Comparison of ENCODE assay signal across 8 cellular contexts in the genomic region with DNA sequence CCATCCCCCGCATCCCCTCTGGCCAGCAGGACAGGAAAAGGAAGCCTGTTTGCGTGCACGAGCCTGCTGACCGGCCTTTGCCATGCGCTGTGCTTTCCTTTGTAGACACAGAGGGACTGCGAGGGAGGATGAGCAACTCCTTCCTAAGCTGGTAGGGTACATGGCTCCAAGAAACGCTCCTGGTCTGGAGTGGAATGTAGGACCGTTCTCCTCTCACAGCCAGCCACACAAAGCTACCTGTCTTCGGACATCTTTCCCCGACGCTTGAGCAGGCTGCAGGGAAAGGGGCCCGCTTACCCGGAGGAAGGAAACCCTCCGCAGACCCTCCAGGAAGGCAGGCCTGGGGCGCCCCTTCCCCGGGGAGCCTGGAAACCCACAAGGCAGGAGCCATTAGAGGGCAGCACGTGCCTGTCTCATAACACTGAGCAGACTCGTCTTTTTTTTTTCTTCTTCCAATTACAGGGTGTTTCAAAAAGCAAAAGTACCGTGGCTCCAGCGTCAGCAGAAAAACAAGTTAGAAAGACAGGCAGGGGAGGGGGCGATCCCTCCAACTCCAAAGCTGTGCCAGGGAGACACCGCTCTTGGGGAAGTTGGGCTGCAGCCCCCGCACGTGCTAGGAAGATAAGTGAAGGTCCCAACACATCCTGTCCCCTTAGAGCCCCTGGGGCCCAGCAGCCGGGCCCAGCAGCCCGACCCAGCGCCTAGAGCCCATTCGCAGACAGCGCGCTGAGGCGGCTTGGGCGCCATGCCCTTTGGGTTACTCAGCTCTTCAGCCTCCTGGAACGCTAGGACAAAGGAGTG.
DNase-seq lines count a peak whose midpoint lies in the region; ATAC-seq and TF ChIP-seq lines count a peak whose summit lies in the region.

No MANE protein-coding gene starts in this region.

- H3K36me3 ChIP-seq in right lobe of liver = no peaks in the 10 kb centered on the region

- peak overlapping the region; percentile 26 to 52 (median 44) for H3K4me3 ChIP-seq in right lobe of liver

- peak; percentile 82 to 89 (median 88) for ATAC-seq in right lobe of liver
- ATAC-seq in HG03280 (IDR thresholded peaks at IDR 0.05; ENCODE audit: unreplicated experiment) = no peak

- peaks cover 0 to 25% (median 11%) of the 10 kb centered on the region in 4 donors for H3K4me1 ChIP-seq in right lobe of liver

- intact Hi-C loops in right lobe of liver (cut with DNase I) = no loop called here

- no peaks in the 10 kb centered on the region for H3K27me3 ChIP-seq in right lobe of liver

- TF ChIP-seq CTCF in right lobe of liver (IDR thresholded peaks at IDR 0.05) = peak; percentile 57 to 79 (median 71)

- WGBS in right lobe of liver (ENCODE audit: insufficient coverage, low coverage, low lambda C conversion rate, missing lambda C conversion rate) = under 1% methylated on average over 16 of the region's 33 CpGs

- peak; percentile 10 for TF ChIP-seq POLR2A in right lobe of liver (IDR thresholded peaks at IDR 0.05)

- peak; percentile 81 for DNase-seq in AG08396 (ENCODE audit: low spot score)
- DNase-seq in GM19240 (ENCODE audit: insufficient read length, low spot score) = peak; percentile 43
- DNase-seq in NCI-H460 (ENCODE audit: extremely low read depth, low read depth) = peak; percentile 53
- peak; percentile 24 to 49 for DNase-seq in activated CD4-positive, alpha-beta T cell treated with anti-CD3 and anti-CD28 coated beads, Interleukin-2, amount 50 U/mL, for 24 hours (ENCODE audit: low read depth in 1 of 2, low spot score in 1 of 2)
- peak; percentile 87 to 89 for DNase-seq in dermis microvascular lymphatic vessel endothelial cell (ENCODE audit: low read depth in 2 of 2)
- peak; percentile 73 to 84 (median 79) for DNase-seq in right lobe of liver
- DNase-seq in stimulated activated CD4-positive, alpha-beta T cell treated with anti-CD3 and anti-CD28 coated beads, Interleukin-4, amount 100 ng/mL, for 24 hours = peak; percentile 64

- H3K9me3 ChIP-seq in right lobe of liver = no peaks in the 10 kb centered on the region

- H3K27ac ChIP-seq in right lobe of liver = peak overlapping the region; percentile 93 to 97 (median 97)

Comparison
In these comparisons a context has a peak if more than half of its experiments do, and no peak if none do; other contexts are left out.
1. DNase-seq: peak in every context shown above with its lines; median percentile 88 in dermis microvascular lymphatic vessel endothelial cell; 81 in AG08396; 79 in right lobe of liver; 64 in stimulated activated CD4-positive, alpha-beta T cell treated with anti-CD3 and anti-CD28 coated beads, Interleukin-4, amount 100 ng/mL, for 24 hours; 53 in NCI-H460; 43 in GM19240; 36 in activated CD4-positive, alpha-beta T cell treated with anti-CD3 and anti-CD28 coated beads, Interleukin-2, amount 50 U/mL, for 24 hours.